Comparison of ENCODE assay signal across 19 cellular contexts in genomic region chr17:27797390-27798091, GRCh38. TPM values are rescaled to one million over a fixed set of nuclear protein-coding genes. Genes with fewer than 3 reads are reported as not detected.
A peak's percentile ranks its signal among the peaks of the same experiment; 100 is the strongest.
DNase-seq lines count a peak whose midpoint lies in the region; ATAC-seq and TF ChIP-seq lines count a peak whose summit lies in the region.
"Had no signal": no experiment of that assay in that cellular context is flagged by ENCODE, and none has a peak within 500 bp of the region (broad histone marks: within the 10 kb centered on the region; RNA-seq: fewer than 3 reads in every experiment).

No MANE protein-coding gene starts in this region.

- H3K36me3 ChIP-seq in mucosa of descending colon (ENCODE audit: low read depth) = no peaks in the 10 kb centered on the region
- H3K36me3 ChIP-seq: stomach, vagina had no signal

- no peak overlapping the region for H3K4me3 Mint-ChIP-seq in HFFc6
- H3K4me3 Mint-ChIP-seq in activated T-helper 17 cell treated with anti-CD3 and anti-CD28 coated beads, Interleukin-2, amount 50 U/mL, for 72 hours = no peak overlapping the region
- H3K4me3 Mint-ChIP-seq in activated T-cell treated with anti-CD3 and anti-CD28 coated beads, Interleukin-2, amount 50 U/mL, for 72 hours = no peak overlapping the region
- H3K4me3 Mint-ChIP-seq: IgD-negative memory B cell, naive B cell had no signal

- no peak overlapping the region for H3K4me3 ChIP-seq in mucosa of descending colon
- H3K4me3 ChIP-seq: stomach, vagina had no signal

- no peaks in the 10 kb centered on the region for H3K4me1 Mint-ChIP-seq in HFFc6 (ENCODE audit: low read depth)
- peaks cover 5% of the 10 kb centered on the region for H3K4me1 Mint-ChIP-seq in activated T-helper 17 cell treated with anti-CD3 and anti-CD28 coated beads, Interleukin-2, amount 50 U/mL, for 72 hours
- peaks cover 6% of the 10 kb centered on the region for H3K4me1 Mint-ChIP-seq in activated T-cell treated with anti-CD3 and anti-CD28 coated beads, Interleukin-2, amount 50 U/mL, for 72 hours (ENCODE audit: low read depth)

- ATAC-seq in activated T-helper 17 cell treated with anti-CD3 and anti-CD28 coated beads, Interleukin-2, amount 50 U/mL, for 72 hours (replicated peaks) = peak; percentile 18
- peak; percentile 77 for ATAC-seq in mucosa of descending colon
- ATAC-seq in activated T-cell treated with anti-CD3 and anti-CD28 coated beads, Interleukin-2, amount 50 U/mL, for 72 hours (replicated peaks in 1 of 2) = no peak

- H3K27me3 Mint-ChIP-seq in HFFc6 (ENCODE audit: insufficient read depth) = peaks cover 52% of the 10 kb centered on the region
- H3K27me3 Mint-ChIP-seq in activated T-helper 17 cell treated with anti-CD3 and anti-CD28 coated beads, Interleukin-2, amount 50 U/mL, for 72 hours = peaks cover 27% of the 10 kb centered on the region
- peaks cover 30% of the 10 kb centered on the region for H3K27me3 Mint-ChIP-seq in activated T-cell treated with anti-CD3 and anti-CD28 coated beads, Interleukin-2, amount 50 U/mL, for 72 hours (ENCODE audit: low read depth)

- no peaks in the 10 kb centered on the region for H3K9me3 Mint-ChIP-seq in HFFc6
- no peaks in the 10 kb centered on the region for H3K9me3 Mint-ChIP-seq in activated T-helper 17 cell treated with anti-CD3 and anti-CD28 coated beads, Interleukin-2, amount 50 U/mL, for 72 hours
- no peaks in the 10 kb centered on the region for H3K9me3 Mint-ChIP-seq in activated T-cell treated with anti-CD3 and anti-CD28 coated beads, Interleukin-2, amount 50 U/mL, for 72 hours
- H3K9me3 Mint-ChIP-seq: IgD-negative memory B cell had no signal

- DNase-seq in DMS53 (lab: John Stamatoyannopoulos, UW) (peak; percentile 81), HFFc6 (no peak), mucosa of descending colon (peak in 1 of 3 donors; percentile 62), C1 segment of cervical spinal cord (lab: John Stamatoyannopoulos, UW) (no peak), SK-N-DZ (ENCODE audit: low spot score) (no peak), GM03348 (ENCODE audit: low spot score) (no peak)
- no peak for DNase-seq in activated T-cell treated with anti-CD3 and anti-CD28 coated beads, Interleukin-2, amount 50 U/mL, for 72 hours
- DNase-seq: activated effector memory CD4-positive, alpha-beta T cell treated with Interleukin-2 at 50 U/mL for 16 hours; cerebellar nuclear complex; foreskin fibroblast; naive B cell; NCI-H1092 treated with DMSO at 0.1 percent for 48 hours; NCI-H774; stomach; SW 1271 had no signal

- H3K27ac Mint-ChIP-seq in HFFc6 = no peak overlapping the region
- H3K27ac Mint-ChIP-seq in activated T-helper 17 cell treated with anti-CD3 and anti-CD28 coated beads, Interleukin-2, amount 50 U/mL, for 72 hours = no peak overlapping the region
- H3K27ac Mint-ChIP-seq in activated T-cell treated with anti-CD3 and anti-CD28 coated beads, Interleukin-2, amount 50 U/mL, for 72 hours = no peak overlapping the region
- H3K27ac Mint-ChIP-seq: IgD-negative memory B cell, naive B cell, progenitor cell of endocrine pancreas had no signal

- no peaks in the 10 kb centered on the region for H3K9me3 ChIP-seq in mucosa of descending colon
- H3K9me3 ChIP-seq: stomach, vagina had no signal

- peak; percentile 44 for TF ChIP-seq CTCF in HFFc6 (IDR thresholded peaks at IDR 0.05)
- TF ChIP-seq CTCF in mucosa of descending colon (IDR thresholded peaks at IDR 0.05) = no peak

- no peaks in the 10 kb centered on the region for H3K36me3 Mint-ChIP-seq in HFFc6 (ENCODE audit: low read depth)
- no peaks in the 10 kb centered on the region for H3K36me3 Mint-ChIP-seq in activated T-helper 17 cell treated with anti-CD3 and anti-CD28 coated beads, Interleukin-2, amount 50 U/mL, for 72 hours (ENCODE audit: low read depth)
- H3K36me3 Mint-ChIP-seq in activated T-cell treated with anti-CD3 and anti-CD28 coated beads, Interleukin-2, amount 50 U/mL, for 72 hours (ENCODE audit: insufficient read depth in 2 of 2) = no peaks in the 10 kb centered on the region

- H3K4me1 ChIP-seq in mucosa of descending colon (ENCODE audit: low read depth) = peaks cover 18% of the 10 kb centered on the region

- intact Hi-C loops in mucosa of descending colon (cut with DNase I, micrococcal nuclease) = no loop called here

RNA-seq across cellular contexts. Expression of gene NOS2, which starts 2.8 kb away (rescaled TPM):
- not detected for total RNA-seq in HFFc6 (2021; fragmentation: NEBNext Ultra II Directional; extraction: Animal tissue kit (Norgen Biotek cat#: 25700))
- not detected for total RNA-seq in activated T-helper 17 cell treated with anti-CD3 and anti-CD28 coated beads, Interleukin-2, amount 50 U/mL, for 72 hours
- 10 to 100 TPM; 10.5 to 67.1 (median 11.0) TPM for total RNA-seq in mucosa of descending colon
- polyA plus RNA-seq in SK-N-DZ (2014; cell fraction: cytosol; rRNA removed) = 0.09 and 0.10 TPM in 2 replicates
- 0.10 and 0.27 TPM in 2 replicates for polyA plus RNA-seq in SK-N-DZ (2014; cell fraction: nucleus; rRNA removed)
- total RNA-seq in activated T-cell treated with anti-CD3 and anti-CD28 coated beads, Interleukin-2, amount 50 U/mL, for 72 hours = under 1 TPM; 0.05 to 0.14 TPM
- total RNA-seq: vagina had no signal

Comparison
In these comparisons a context has a peak if more than half of its experiments do, and no peak if none do; other contexts are left out.
1. ATAC-seq: peak in activated T-helper 17 cell treated with anti-CD3 and anti-CD28 coated beads, Interleukin-2, amount 50 U/mL, for 72 hours (single experiment) and mucosa of descending colon (single experiment); none in activated T-cell treated with anti-CD3 and anti-CD28 coated beads, Interleukin-2, amount 50 U/mL, for 72 hours (0 of 2).
2. RNA of gene NOS2, which starts 2.8 kb away (total RNA-seq): 10.5 to 67.1 TPM in mucosa of descending colon; 0.05 to 0.14 TPM in activated T-cell treated with anti-CD3 and anti-CD28 coated beads, Interleukin-2, amount 50 U/mL, for 72 hours, not detected in activated T-helper 17 cell treated with anti-CD3 and anti-CD28 coated beads, Interleukin-2, amount 50 U/mL, for 72 hours and not detected in HFFc6; every median in the first group is over 10 times any median in the second.